In the genomic region with DNA sequence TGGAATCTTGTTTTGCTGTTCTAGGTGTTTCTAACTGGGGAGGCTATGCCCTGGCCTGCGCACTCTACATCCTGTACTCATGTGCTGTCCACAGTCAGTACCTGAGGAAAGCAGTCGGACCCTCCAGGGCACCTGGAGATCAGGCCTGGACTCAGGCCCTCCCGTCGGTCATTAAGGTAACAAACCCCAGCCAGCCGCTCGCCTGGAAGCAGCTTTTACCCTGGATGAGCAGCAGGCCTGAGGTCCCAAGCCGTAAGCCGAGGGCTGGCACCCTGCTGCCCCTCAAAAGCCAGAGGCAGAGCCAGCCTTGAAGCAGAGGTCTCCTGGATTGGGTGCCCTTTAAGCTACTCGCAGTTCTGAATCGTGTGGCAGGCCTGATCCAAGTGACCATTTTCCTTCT, we compare ENCODE assay signal across 23 cellular contexts.
"Had no signal": no experiment of that assay in that cellular context is flagged by ENCODE, and none has a peak within 500 bp of the region (broad histone marks: within the 10 kb centered on the region; RNA-seq: fewer than 3 reads in every experiment).

No MANE protein-coding gene starts in this region.

- ATAC-seq: gastrocnemius medialis; left lobe of liver; mucosa of descending colon; naive thymus-derived CD8-positive, alpha-beta T cell; pancreas; right cardiac atrium; stimulated activated naive B cell treated with anti-CD40 and anti-IgM and Interleukin-4, amounts not matched to agents 10 μg/mL and 1 μg/mL and 100 μg/mL, for 72 hours had no signal

- H3K27me3 Mint-ChIP-seq: naive thymus-derived CD8-positive, alpha-beta T cell; progenitor cell of endocrine pancreas; stimulated activated naive B cell treated with anti-CD40 and anti-IgM and Interleukin-4, amounts not matched to agents 10 μg/mL and 1 μg/mL and 100 μg/mL, for 72 hours had no signal

- H3K9ac ChIP-seq: neural progenitor cell had no signal

- H3K4me2 ChIP-seq: neural progenitor cell had no signal

- H3K27ac Mint-ChIP-seq: neural progenitor cell; progenitor cell of endocrine pancreas; stimulated activated naive B cell treated with anti-CD40 and anti-IgM and Interleukin-4, amounts not matched to agents 10 μg/mL and 1 μg/mL and 100 μg/mL, for 72 hours had no signal

- H3K4me3 ChIP-seq: coronary artery, dorsolateral prefrontal cortex, esophagus muscularis mucosa, gastrocnemius medialis, mucosa of descending colon, neural progenitor cell, pancreas had no signal

- FAIRE-seq: endometrium, pancreas, urothelium cell line had no signal

- H3K9me3 ChIP-seq: esophagus muscularis mucosa, gastrocnemius medialis, mucosa of descending colon, pancreas had no signal

- DNase-seq: dorsolateral prefrontal cortex; effector CD8-positive, alpha-beta T cell; gastrocnemius medialis; glutamatergic neuron; islet precursor cell; mammary epithelial cell; mucosa of descending colon; occipital lobe; pancreas; right cardiac atrium; stimulated activated CD4-positive, alpha-beta T cell treated with anti-CD3 and anti-CD28 coated beads, Interleukin-15, amount 100 ng/mL, for 24 hours; stimulated activated CD4-positive, alpha-beta T cell treated with anti-CD3 and anti-CD28 coated beads, Interleukin-1b, Interleukin-23, amount 100 ng/mL, for 48 hours; stimulated activated CD4-positive, alpha-beta T cell treated with anti-CD3 and anti-CD28 coated beads, Interleukin-4, amount 100 ng/mL, for 24 hours; stimulated activated naive B cell treated with anti-CD40 and anti-IgM and Interleukin-4, amounts not matched to agents 10 μg/mL and 1 μg/mL and 100 μg/mL, for 72 hours; trophoblast cell had no signal

- H3K27me3 ChIP-seq: dorsolateral prefrontal cortex, esophagus muscularis mucosa, gastrocnemius medialis, neural progenitor cell, pancreas had no signal

- H3K4me3 Mint-ChIP-seq: naive thymus-derived CD8-positive, alpha-beta T cell; neural progenitor cell; stimulated activated naive B cell treated with anti-CD40 and anti-IgM and Interleukin-4, amounts not matched to agents 10 μg/mL and 1 μg/mL and 100 μg/mL, for 72 hours had no signal

- H3K9me3 Mint-ChIP-seq: naive thymus-derived CD8-positive, alpha-beta T cell; stimulated activated naive B cell treated with anti-CD40 and anti-IgM and Interleukin-4, amounts not matched to agents 10 μg/mL and 1 μg/mL and 100 μg/mL, for 72 hours had no signal

- H2AFZ ChIP-seq: neural progenitor cell had no signal

- H3K4me1 ChIP-seq: gastrocnemius medialis, neural progenitor cell, pancreas had no signal

- H3K36me3 ChIP-seq: neural progenitor cell had no signal

- H3K27ac ChIP-seq: coronary artery, dorsolateral prefrontal cortex, esophagus muscularis mucosa, gastrocnemius medialis, neural progenitor cell, pancreas had no signal
